In genomic region chr6:37785688-37786270, GRCh38 we compare ENCODE assay signal across 33 cellular contexts. TPM values are rescaled to one million over a fixed set of nuclear protein-coding genes. Genes with fewer than 3 reads are reported as not detected.
A peak's percentile ranks its signal among the peaks of the same experiment; 100 is the strongest.
DNase-seq lines count a peak whose midpoint lies in the region; ATAC-seq, FAIRE-seq and TF ChIP-seq lines count a peak whose summit lies in the region.
"Had no signal": no experiment of that assay in that cellular context is flagged by ENCODE, and none has a peak within 500 bp of the region (broad histone marks: within the 10 kb centered on the region; RNA-seq: fewer than 3 reads in every experiment).

No MANE protein-coding gene starts in this region.

- peak overlapping the region; percentile 57 for H3K4me2 ChIP-seq in HepG2 (ENCODE audit: low read depth, low read length)

- POLR2A ChIA-PET in HepG2 (lab: Yijun Ruan, JAX) = interaction anchor here (1.1 kb wide), 1 partner anchor 33 kb away, joined by 5 read pairs; the partner anchor contains the start of gene ZFAND3

- no peak for DNase-seq in HepG2 (ENCODE audit: low spot score)
- no peak for DNase-seq in right lobe of liver
- peak in 7 of 10 donors; percentile 32 to 77 (median 67) for DNase-seq in dorsolateral prefrontal cortex
- DNase-seq in natural killer cell = no peak
- DNase-seq in urothelium cell line (ENCODE audit: low spot score) = no peak
- DNase-seq in stimulated activated CD4-positive, alpha-beta T cell treated with anti-CD3 and anti-CD28 coated beads, Interleukin-2, amount 100 ng/mL, for 48 hours = no peak
- no peak for DNase-seq in GDM1 (lab: John Stamatoyannopoulos, UW)
- DNase-seq: activated CD4-positive, alpha-beta T cell treated with anti-CD3 and anti-CD28 coated beads for 36 hours; activated CD8-positive, alpha-beta T cell treated with anti-CD3 and anti-CD28 coated beads, Interleukin-2, amount 10 ng/mL, durations not matched to agents 7 days and 5 days; AML-193; aorta; CD8-positive, alpha-beta T cell; DMS 273 treated with DMSO at 0.1 percent for 48 hours; effector CD4-positive, alpha-beta T cell; HCEC 1CT; left lung; mesenchymal stem cell; MV-4-11; NCI-H2107; NCI-H446; SJCRH30; stimulated activated naive CD4-positive, alpha-beta T cell; SW 1271; testis had no signal

- BruUV-seq in HepG2 (replicated peaks; lab: Mats Ljungman, UMichigan) = no TSS peak

- H3K36me3 Mint-ChIP-seq in natural killer cell = no peaks in the 10 kb centered on the region
- H3K36me3 Mint-ChIP-seq: CD8-positive, alpha-beta T cell had no signal

- H3K4me3 Mint-ChIP-seq in natural killer cell = peak overlapping the region; percentile 56
- H3K4me3 Mint-ChIP-seq: activated CD4-positive, alpha-beta T cell treated with anti-CD3 and anti-CD28 coated beads for 36 hours; activated CD8-positive, alpha-beta T cell treated with anti-CD3 and anti-CD28 coated beads, Interleukin-2, amount 10 ng/mL, durations not matched to agents 7 days and 5 days; activated T-helper 17 cell treated with anti-CD3 and anti-CD28 coated beads, Interleukin-2, amount 50 U/mL, for 72 hours; CD8-positive, alpha-beta T cell had no signal

- H4K20me1 ChIP-seq in HepG2 (ENCODE audit: insufficient read depth, low read length) = no peaks in the 10 kb centered on the region

- H3K4me1 Mint-ChIP-seq in natural killer cell = peaks cover 19 to 27% of the 10 kb centered on the region in 2 donors

- H3K4me1 ChIP-seq in HepG2 (ENCODE audit: insufficient read depth, low read length) (peaks cover 51% of the 10 kb centered on the region), right lobe of liver (peaks cover 0 to 13% (median under 1%) of the 10 kb centered on the region in 4 donors)

- ATAC-seq in HepG2 (no peak), right lobe of liver (no peak), natural killer cell (no peak), GM21360 (IDR thresholded peaks at IDR 0.05; ENCODE audit: unreplicated experiment) (no peak)
- ATAC-seq: activated CD4-positive, alpha-beta T cell treated with anti-CD3 and anti-CD28 coated beads for 36 hours; activated CD8-positive, alpha-beta T cell treated with anti-CD3 and anti-CD28 coated beads, Interleukin-2, amount 10 ng/mL, durations not matched to agents 7 days and 5 days; activated naive CD4-positive, alpha-beta T cell treated with anti-CD3 and anti-CD28 coated beads, Interleukin-2, amount 50 U/mL, for 72 hours; activated T-helper 17 cell treated with anti-CD3 and anti-CD28 coated beads, Interleukin-2, amount 50 U/mL, for 72 hours; CD8-positive, alpha-beta T cell; left lung had no signal

- CTCF ChIA-PET in HepG2 (lab: Yijun Ruan, JAX; ENCODE audit: low intra/inter-chr PET ratio, low total read pairs) = no interaction called here

- 52% methylated on average over 17 of the region's 17 CpGs for WGBS in HepG2 (ENCODE audit: low lambda C conversion rate)
- WGBS in right lobe of liver (ENCODE audit: insufficient coverage, low coverage, low lambda C conversion rate, missing lambda C conversion rate) = 77% methylated on average over 11 of the region's 17 CpGs

- TF ChIP-seq CTCF in HepG2 (CRISPR knock-in tag; IDR thresholded peaks at IDR 0.05) (no peak), right lobe of liver (IDR thresholded peaks at IDR 0.05) (no peak), dorsolateral prefrontal cortex (IDR thresholded peaks at IDR 0.05 in 54 of 56, conservative IDR thresholded peaks at IDR 0.05 in 2 of 56; ENCODE audit: low read depth in 1 of 56, partially characterized antibody in 56 of 56) (no peak), natural killer cell (IDR thresholded peaks at IDR 0.05) (no peak)

- no peak for TF ChIP-seq RAD21 in HepG2 (CRISPR knock-in tag; IDR thresholded peaks at IDR 0.05)

- H3K79me2 ChIP-seq in HepG2 (ENCODE audit: insufficient read depth, low read length) = no peaks in the 10 kb centered on the region

- H3K9me3 ChIP-seq in HepG2 (ENCODE audit: low read length) = no peaks in the 10 kb centered on the region
- no peaks in the 10 kb centered on the region for H3K9me3 ChIP-seq in right lobe of liver
- H3K9me3 ChIP-seq: left lung, SJCRH30, testis had no signal

- TF ChIP-seq EP300 in HepG2 (IDR thresholded peaks at IDR 0.05; ENCODE audit: low read depth in 2 of 2, low read length in 2 of 2) (no peak), HepG2 (CRISPR knock-in tag; IDR thresholded peaks at IDR 0.05; ENCODE audit: borderline replicate concordance) (no peak)

- H2AFZ ChIP-seq in HepG2 (ENCODE audit: low read length) = no peak overlapping the region

- peaks cover 31 to 37% of the 10 kb centered on the region in 2 donors for H3K27me3 Mint-ChIP-seq in natural killer cell (ENCODE audit: low read depth in 2 of 2)

- H3K27me3 ChIP-seq in HepG2 (ENCODE audit: control insufficient read depth in 1 of 2, insufficient read depth in 2 of 2, low read length in 2 of 2) (peaks cover 2 to 17% of the 10 kb centered on the region in 2 experiments; a peak in 4 of 5 replicates), right lobe of liver (no peaks in the 10 kb centered on the region), dorsolateral prefrontal cortex (no peaks in the 10 kb centered on the region)
- H3K27me3 ChIP-seq: SJCRH30, testis had no signal

- no peak overlapping the region for H3K27ac Mint-ChIP-seq in natural killer cell
- H3K27ac Mint-ChIP-seq: activated CD4-positive, alpha-beta T cell treated with anti-CD3 and anti-CD28 coated beads for 36 hours; activated CD8-positive, alpha-beta T cell treated with anti-CD3 and anti-CD28 coated beads, Interleukin-2, amount 10 ng/mL, durations not matched to agents 7 days and 5 days; activated naive CD4-positive, alpha-beta T cell treated with anti-CD3 and anti-CD28 coated beads, Interleukin-2, amount 50 U/mL, for 72 hours; activated T-helper 17 cell treated with anti-CD3 and anti-CD28 coated beads, Interleukin-2, amount 50 U/mL, for 72 hours; CD8-positive, alpha-beta T cell had no signal

- H3K9me3 Mint-ChIP-seq in natural killer cell = no peaks in the 10 kb centered on the region
- H3K9me3 Mint-ChIP-seq: activated naive CD4-positive, alpha-beta T cell treated with anti-CD3 and anti-CD28 coated beads, Interleukin-2, amount 50 U/mL, for 72 hours; activated T-helper 17 cell treated with anti-CD3 and anti-CD28 coated beads, Interleukin-2, amount 50 U/mL, for 72 hours; CD8-positive, alpha-beta T cell had no signal

- H3K4me3 ChIP-seq in HepG2 (replicated peaks in 1 of 3; ENCODE audit: insufficient read depth in 1 of 3, low read depth in 2 of 3, low read length in 3 of 3) (peak overlapping the region in 1 of 3 experiments; percentile 29; a peak in 1 of 6 replicates), right lobe of liver (no peak overlapping the region), dorsolateral prefrontal cortex (peak overlapping the region in 3 of 59 donors; percentile 0 to 18 (median 4))
- H3K4me3 ChIP-seq: cardiac muscle cell, left lung, SJCRH30, skin epidermis, testis had no signal

- in situ Hi-C loops in HepG2 (cut with HindIII; ENCODE audit: extremely low pct_ligation_motif_present, low pct_unique_long_range_greater_than_20kb) = no loop called here

- no peak overlapping the region for H3K9ac ChIP-seq in HepG2 (ENCODE audit: insufficient read depth, low read depth, low read length)

- H3K27ac ChIP-seq in HepG2 (ENCODE audit: extremely low read length, insufficient read depth, low read length) (no peak overlapping the region), right lobe of liver (no peak overlapping the region), dorsolateral prefrontal cortex (no peak overlapping the region)
- H3K27ac ChIP-seq: cardiac muscle cell, epithelial cell of prostate, left lung, SJCRH30, skin epidermis, testis had no signal

- intact Hi-C loops in HepG2 (cut with micrococcal nuclease; ENCODE audit: unreplicated experiment) (no loop called here), right lobe of liver (cut with DNase I) (no loop called here), dorsolateral prefrontal cortex (cut with DNase I) (loop anchor here in 1 of 2 donors (5.0 to 10.0 kb wide), 2 partner anchors 69 to 78 kb away; no protein-coding TSS in a partner anchor), natural killer cell (cut with micrococcal nuclease) (no loop called here)

- no peaks in the 10 kb centered on the region for H3K36me3 ChIP-seq in HepG2 (replicated peaks in 1 of 2; ENCODE audit: control insufficient read depth in 1 of 2, insufficient read depth in 2 of 2, low read length in 2 of 2)
- H3K36me3 ChIP-seq in right lobe of liver = no peaks in the 10 kb centered on the region
- H3K36me3 ChIP-seq: cardiac muscle cell, left lung, SJCRH30 had no signal

- FAIRE-seq in HepG2 (lab: Jason Lieb, UNC) = no peak
- FAIRE-seq in urothelium cell line (lab: Jason Lieb, UNC) = peak; percentile 48
- FAIRE-seq: A204.1, colon, islet of Langerhans had no signal

- TF ChIP-seq POLR2A in HepG2 (IDR thresholded peaks at IDR 0.05; ENCODE audit: insufficient read depth in 1 of 2, low read depth in 2 of 2, low read length in 2 of 2) (no peak), right lobe of liver (IDR thresholded peaks at IDR 0.05) (no peak)

TF ChIP-seq in HepG2, 621 proteins besides CTCF, POLR2A, EP300 and RAD21 (continues in another document):
- no peak for TF ChIP-seq SOX5 (CRISPR knock-in tag; IDR thresholded peaks at IDR 0.05; ENCODE audit: borderline replicate concordance)

RNA-seq across cellular contexts. Expression of gene ZFAND3, which starts 33.7 kb away (rescaled TPM):
- total RNA-seq in HepG2 (2016; rRNA removed; fragmentation: Illumina TruSeq; extraction: Trizol) (16.4 and 18.9 TPM in 2 replicates), right lobe of liver (10 to 100 TPM; 43.1 to 66.5 (median 53.2) TPM), dorsolateral prefrontal cortex (100 to 1,000 TPM in 2 of 120 experiments, 10 to 100 TPM in 118; 48.5 to 106 (median 70.2) TPM), natural killer cell (10 to 100 TPM; 87.7 to 97.4 (median 90.1) TPM)
- 5.8 and 9.0 TPM in 2 replicates for total RNA-seq in HepG2 (2016; cell fraction: cytosol; rRNA removed; fragmentation: Illumina TruSeq; extraction: Trizol; ENCODE audit: low read depth)
- total RNA-seq in HepG2 (2016; cell fraction: insoluble cytoplasmic fraction; rRNA removed; fragmentation: Illumina TruSeq; extraction: Trizol) = 14.6 and 17.0 TPM in 2 replicates
- 18.4 and 18.8 TPM in 2 replicates for total RNA-seq in HepG2 (2016; cell fraction: membrane; rRNA removed; fragmentation: Illumina TruSeq; extraction: Trizol)
- total RNA-seq in HepG2 (2016; cell fraction: nucleus; rRNA removed; fragmentation: Illumina TruSeq; extraction: Trizol) = 15.4 and 17.1 TPM in 2 replicates
- 17.1 and 18.6 TPM in 2 replicates for polyA plus RNA-seq in HepG2 (2011; rRNA removed)
- polyA plus RNA-seq in HepG2 (2011; cell fraction: cytosol; rRNA removed) = 16.2 and 21.9 TPM in 2 replicates
- polyA plus RNA-seq in HepG2 (2011; cell fraction: nucleus; rRNA removed) = 10.7 and 11.5 TPM in 2 replicates
- polyA plus RNA-seq in HepG2 (2012) = 101 and 105 TPM in 2 replicates
- 25.4 and 26.8 TPM in 2 replicates for polyA plus RNA-seq in HepG2 (2016; cell fraction: cytosol; fragmentation: Illumina TruSeq; extraction: Trizol; ENCODE audit: low read depth)
- 56.7 and 68.8 TPM in 2 replicates for polyA plus RNA-seq in HepG2 (2016; cell fraction: insoluble cytoplasmic fraction; fragmentation: Illumina TruSeq; extraction: Trizol; ENCODE audit: low read depth)
- polyA plus RNA-seq in HepG2 (2016; cell fraction: membrane; fragmentation: Illumina TruSeq; extraction: Trizol; ENCODE audit: low read depth) = 36.3 and 43.5 TPM in 2 replicates
- 49.1 and 59.9 TPM in 2 replicates for polyA plus RNA-seq in HepG2 (2016; cell fraction: nucleus; fragmentation: Illumina TruSeq; extraction: Trizol; ENCODE audit: insufficient read depth, low read depth)
- 8.2 and 21.8 TPM in 2 replicates for polyA minus RNA-seq in HepG2 (2011; rRNA and poly(A)+ RNA removed; ENCODE audit: low replicate concordance)
- 18.6 and 29.8 TPM in 2 replicates for polyA minus RNA-seq in HepG2 (2011; cell fraction: cytosol; rRNA and poly(A)+ RNA removed)
- 20.0 and 35.3 TPM in 2 replicates for polyA minus RNA-seq in HepG2 (2011; cell fraction: nucleus; rRNA and poly(A)+ RNA removed)

Comparison
In these comparisons a context has a peak if more than half of its experiments do, and no peak if none do; other contexts are left out.
1. DNase-seq: peak in dorsolateral prefrontal cortex (7 of 10); none in HepG2 (single experiment), right lobe of liver (0 of 3), natural killer cell (single experiment), urothelium cell line (single experiment), stimulated activated CD4-positive, alpha-beta T cell treated with anti-CD3 and anti-CD28 coated beads, Interleukin-2, amount 100 ng/mL, for 48 hours (0 of 2) and GDM1 (single experiment).